Comparison of ENCODE assay signal across 2 cellular contexts in genomic region chr2:143522699-143523098, GRCh38.
TF ChIP-seq lines count a peak whose summit lies in the region.

No MANE protein-coding gene starts in this region.

TF ChIP-seq in HepG2, 621 proteins besides CTCF, POLR2A, EP300 and RAD21:
- TF ChIP-seq THAP7 (CRISPR knock-in tag; IDR thresholded peaks at IDR 0.05) (no peak), CREB1 (IDR thresholded peaks at IDR 0.05) (peak; percentile 98), CREB1 (CRISPR knock-in tag; IDR thresholded peaks at IDR 0.05) (no peak), ATF7 (IDR thresholded peaks at IDR 0.05) (peak; percentile 99), ATF7 (CRISPR knock-in tag; IDR thresholded peaks at IDR 0.05) (no peak)

TF ChIP-seq in GM23338, 12 proteins besides CTCF, POLR2A, EP300 and RAD21 (continued from another document):
- TF ChIP-seq ETS1 (IDR thresholded peaks at IDR 0.05) (no peak), ZNF462 (CRISPR knock-in tag; IDR thresholded peaks at IDR 0.05) (no peak), EZH2 (IDR thresholded peaks at IDR 0.05; ENCODE audit: low read depth, unreplicated experiment) (no peak), REST (IDR thresholded peaks at IDR 0.05; ENCODE audit: unreplicated experiment) (no peak), EZH2phosphoT487 (IDR thresholded peaks at IDR 0.05; ENCODE audit: unreplicated experiment) (no peak), ZNF114 (CRISPR knock-in tag; IDR thresholded peaks at IDR 0.05) (no peak), NANOG (IDR thresholded peaks at IDR 0.05; ENCODE audit: borderline replicate concordance) (no peak), POLR2AphosphoS5 (IDR thresholded peaks at IDR 0.05; ENCODE audit: low read depth) (no peak), STAT1 (IDR thresholded peaks at IDR 0.05; ENCODE audit: unreplicated experiment) (no peak), CREB1 (CRISPR knock-in tag; IDR thresholded peaks at IDR 0.05; ENCODE audit: low read depth) (no peak), JUNB (IDR thresholded peaks at IDR 0.05; ENCODE audit: unreplicated experiment) (no peak)
